In the genomic region with DNA sequence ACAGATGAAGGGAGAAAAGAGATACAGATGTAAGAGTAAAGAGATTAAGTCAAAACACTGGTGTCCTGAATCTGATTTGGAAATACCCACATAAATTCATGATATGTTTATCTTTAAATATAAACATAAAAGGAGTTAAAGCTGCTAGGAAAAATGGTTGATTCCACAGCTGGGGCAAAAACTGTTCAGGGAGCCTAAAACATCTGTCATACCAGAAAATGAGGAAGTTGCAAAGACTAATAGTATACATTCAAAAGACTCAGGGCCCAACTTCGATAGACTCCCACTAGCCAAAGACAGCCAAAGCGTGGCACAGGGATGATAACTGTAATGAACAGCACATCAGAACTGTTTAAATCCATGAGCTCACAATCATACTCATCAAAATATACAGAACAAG, we compare ENCODE assay signal across 11 cellular contexts.
DNase-seq lines count a peak whose midpoint lies in the region; ATAC-seq and TF ChIP-seq lines count a peak whose summit lies in the region.
"Had no signal": no experiment of that assay in that cellular context is flagged by ENCODE, and none has a peak within 500 bp of the region (broad histone marks: within the 10 kb centered on the region; RNA-seq: fewer than 3 reads in every experiment).

No MANE protein-coding gene starts in this region.

- H3K9ac ChIP-seq in Karpas-422 (ENCODE audit: low read length) = peak overlapping the region; percentile 57

- no peak overlapping the region for H2AFZ ChIP-seq in Karpas-422 (ENCODE audit: low read length)

- ATAC-seq in GM18907 (IDR thresholded peaks at IDR 0.05; ENCODE audit: unreplicated experiment) = peak; percentile 67
- ATAC-seq in HG03135 (IDR thresholded peaks at IDR 0.05; ENCODE audit: unreplicated experiment) = no peak
- no peak for ATAC-seq in activated naive CD8-positive, alpha-beta T cell treated with anti-CD3 and anti-CD28 coated beads, Interleukin-2, amount 50 U/mL, for 24 hours

- TF ChIP-seq CTCF in HFFc6 (IDR thresholded peaks at IDR 0.05) (no peak), fibroblast of villous mesenchyme (IDR thresholded peaks at IDR 0.05; ENCODE audit: insufficient read depth, low read depth, low read length) (no peak), coronary artery (IDR thresholded peaks at IDR 0.05) (no peak)

- peak overlapping the region; percentile 89 for H3K4me2 ChIP-seq in Karpas-422 (ENCODE audit: low read depth, low read length, poor library complexity, severe bottlenecking)

- no peaks in the 10 kb centered on the region for H3K9me2 ChIP-seq in Karpas-422 (replicated peaks; ENCODE audit: insufficient read depth, low read length)

- H3K4me3 Mint-ChIP-seq in HFFc6 = no peak overlapping the region
- no peak overlapping the region for H3K4me3 Mint-ChIP-seq in activated naive CD8-positive, alpha-beta T cell treated with anti-CD3 and anti-CD28 coated beads, Interleukin-2, amount 50 U/mL, for 24 hours
- H3K4me3 Mint-ChIP-seq: activated naive CD4-positive, alpha-beta T cell treated with anti-CD3 and anti-CD28 coated beads, Interleukin-2, amount 10 ng/mL, durations not matched to agents 7 days and 5 days had no signal

- peaks cover 2% of the 10 kb centered on the region for H3K27me3 Mint-ChIP-seq in HFFc6 (ENCODE audit: insufficient read depth)
- no peaks in the 10 kb centered on the region for H3K27me3 Mint-ChIP-seq in activated naive CD8-positive, alpha-beta T cell treated with anti-CD3 and anti-CD28 coated beads, Interleukin-2, amount 50 U/mL, for 24 hours
- H3K27me3 Mint-ChIP-seq: activated naive CD4-positive, alpha-beta T cell treated with anti-CD3 and anti-CD28 coated beads, Interleukin-2, amount 10 ng/mL, durations not matched to agents 7 days and 5 days had no signal

- H3K4me1 Mint-ChIP-seq in HFFc6 (ENCODE audit: low read depth) = peaks cover 38% of the 10 kb centered on the region
- H3K4me1 Mint-ChIP-seq in activated naive CD8-positive, alpha-beta T cell treated with anti-CD3 and anti-CD28 coated beads, Interleukin-2, amount 50 U/mL, for 24 hours = peaks cover 4% of the 10 kb centered on the region
- H3K4me1 Mint-ChIP-seq: activated naive CD4-positive, alpha-beta T cell treated with anti-CD3 and anti-CD28 coated beads, Interleukin-2, amount 10 ng/mL, durations not matched to agents 7 days and 5 days had no signal

- 0 out of 2 replicates have a peak overlapping the region, but pooled peaks have one; percentile 17 for H3K27ac Mint-ChIP-seq in HFFc6
- H3K27ac Mint-ChIP-seq in activated naive CD8-positive, alpha-beta T cell treated with anti-CD3 and anti-CD28 coated beads, Interleukin-2, amount 50 U/mL, for 24 hours = no peak overlapping the region
- H3K27ac Mint-ChIP-seq: activated naive CD4-positive, alpha-beta T cell treated with anti-CD3 and anti-CD28 coated beads, Interleukin-2, amount 10 ng/mL, durations not matched to agents 7 days and 5 days had no signal

- H3K9me3 ChIP-seq in Karpas-422 (ENCODE audit: low read length) = no peaks in the 10 kb centered on the region

- peaks cover 61% of the 10 kb centered on the region for H3K79me2 ChIP-seq in Karpas-422 (ENCODE audit: low read length)

- no peaks in the 10 kb centered on the region for H3K36me3 ChIP-seq in Karpas-422 (ENCODE audit: insufficient read depth, low read length)

- peaks cover 29% of the 10 kb centered on the region for H3K36me3 Mint-ChIP-seq in HFFc6 (ENCODE audit: low read depth)
- H3K36me3 Mint-ChIP-seq in activated naive CD8-positive, alpha-beta T cell treated with anti-CD3 and anti-CD28 coated beads, Interleukin-2, amount 50 U/mL, for 24 hours (ENCODE audit: low read depth) = peaks cover 31% of the 10 kb centered on the region
- H3K36me3 Mint-ChIP-seq: activated naive CD4-positive, alpha-beta T cell treated with anti-CD3 and anti-CD28 coated beads, Interleukin-2, amount 10 ng/mL, durations not matched to agents 7 days and 5 days had no signal

- no peaks in the 10 kb centered on the region for H3K27me3 ChIP-seq in Karpas-422 (ENCODE audit: low read length)

- no peaks in the 10 kb centered on the region for H3K9me3 Mint-ChIP-seq in HFFc6
- no peaks in the 10 kb centered on the region for H3K9me3 Mint-ChIP-seq in activated naive CD8-positive, alpha-beta T cell treated with anti-CD3 and anti-CD28 coated beads, Interleukin-2, amount 50 U/mL, for 24 hours
- H3K9me3 Mint-ChIP-seq: activated naive CD4-positive, alpha-beta T cell treated with anti-CD3 and anti-CD28 coated beads, Interleukin-2, amount 10 ng/mL, durations not matched to agents 7 days and 5 days had no signal

- peaks cover 35% of the 10 kb centered on the region for H3K4me1 ChIP-seq in Karpas-422 (ENCODE audit: low read length)

- H3K4me3 ChIP-seq in Karpas-422 (ENCODE audit: low read length) = peak overlapping the region; percentile 13
- H3K4me3 ChIP-seq in fibroblast of villous mesenchyme (ENCODE audit: low read depth, low read length) = no peak overlapping the region
- no peak overlapping the region for H3K4me3 ChIP-seq in coronary artery

- no peak for DNase-seq in HFFc6
- DNase-seq in Karpas-422 = peak; percentile 84
- peak; percentile 93 for DNase-seq in fibroblast of villous mesenchyme (ENCODE audit: low read depth)
- no peak for DNase-seq in coronary artery (ENCODE audit: low spot score)
- no peak for DNase-seq in activated naive CD8-positive, alpha-beta T cell treated with anti-CD3 and anti-CD28 coated beads, Interleukin-2, amount 50 U/mL, for 24 hours
- DNase-seq in stimulated activated naive CD4-positive, alpha-beta T cell treated with Interleukin-2 at 50 U/mL for 16 hours (lab: John Stamatoyannopoulos, UW) = no peak
- DNase-seq: activated naive CD4-positive, alpha-beta T cell treated with anti-CD3 and anti-CD28 coated beads, Interleukin-2, amount 10 ng/mL, durations not matched to agents 7 days and 5 days; hypothalamus; substantia nigra had no signal

- H4K20me1 ChIP-seq in Karpas-422 (ENCODE audit: insufficient read depth, low read depth, low read length) = no peaks in the 10 kb centered on the region

- H3K27ac ChIP-seq in Karpas-422 (ENCODE audit: low read length) = peak overlapping the region; percentile 97
- H3K27ac ChIP-seq in coronary artery = no peak overlapping the region

Comparison
In these comparisons a context has a peak if more than half of its experiments do, and no peak if none do; other contexts are left out.
1. DNase-seq: peak in Karpas-422 (single experiment) and fibroblast of villous mesenchyme (single experiment); none in HFFc6 (single experiment), coronary artery (single experiment), activated naive CD8-positive, alpha-beta T cell treated with anti-CD3 and anti-CD28 coated beads, Interleukin-2, amount 50 U/mL, for 24 hours (single experiment) and stimulated activated naive CD4-positive, alpha-beta T cell treated with Interleukin-2 at 50 U/mL for 16 hours (single experiment).